Comparison of ENCODE assay signal across 9 cellular contexts in the genomic region with DNA sequence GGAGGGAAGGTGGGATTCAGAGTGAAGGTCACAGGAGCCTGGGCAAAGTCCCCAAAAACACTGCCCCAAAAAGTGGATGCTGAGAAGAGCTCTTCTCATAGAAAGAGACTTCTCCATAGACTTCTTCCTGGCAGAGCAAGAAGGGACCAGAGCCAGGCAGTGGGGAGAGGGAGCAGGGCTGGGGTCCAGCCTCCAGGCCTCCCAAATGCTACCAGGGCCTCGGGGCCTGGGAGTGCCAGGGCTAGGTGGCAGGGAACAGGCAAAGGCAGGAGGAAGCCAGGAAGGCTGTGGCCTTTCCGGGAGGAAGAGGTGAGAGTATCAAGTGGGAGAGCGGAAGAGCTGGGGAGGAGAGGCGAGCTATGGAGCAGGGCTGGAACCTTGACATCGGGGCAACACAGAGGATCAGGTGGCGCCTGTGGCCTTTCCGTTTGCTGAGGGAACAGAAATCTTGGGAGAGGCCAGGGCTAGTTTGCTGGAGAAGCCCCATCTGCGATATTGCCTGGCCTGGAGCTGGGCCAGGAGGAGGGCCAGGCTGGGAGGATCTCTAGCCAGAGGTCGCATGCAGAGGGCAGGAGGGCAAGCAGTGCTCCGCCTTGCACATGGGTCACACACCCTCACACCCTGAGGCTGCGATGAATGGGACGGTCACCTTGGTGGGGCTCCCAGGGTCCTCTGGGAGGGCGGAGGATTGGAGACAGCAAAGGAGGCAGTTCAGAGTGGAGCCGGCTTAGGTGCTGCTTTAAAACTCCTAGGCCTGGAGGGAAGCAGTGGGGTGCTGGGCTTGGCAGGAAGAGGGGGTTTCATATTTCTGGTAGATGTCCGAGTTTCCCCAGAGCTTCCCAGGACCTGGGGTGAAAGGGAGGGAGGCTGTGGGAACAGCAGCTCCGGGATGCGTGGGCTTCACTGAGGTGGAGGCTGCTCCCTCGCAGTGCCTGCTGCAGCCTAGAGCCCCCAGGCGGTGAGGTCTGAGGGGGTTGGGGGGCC. TPM values are rescaled to one million over a fixed set of nuclear protein-coding genes. Genes with fewer than 3 reads are reported as not detected.
DNase-seq lines count a peak whose midpoint lies in the region; ATAC-seq and TF ChIP-seq lines count a peak whose summit lies in the region.
"Had no signal": no experiment of that assay in that cellular context is flagged by ENCODE, and none has a peak within 500 bp of the region (broad histone marks: within the 10 kb centered on the region; RNA-seq: fewer than 3 reads in every experiment).

No MANE protein-coding gene starts in this region.

- POLR2A ChIA-PET in RWPE1 (lab: Yijun Ruan, JAX; ENCODE audit: low non-redundant PET) = no interaction called here

- no peak overlapping the region for H3K4me3 ChIP-seq in skin epidermis

- TF ChIP-seq CTCF in RWPE1 (conservative IDR thresholded peaks at IDR 0.05; ENCODE audit: low read depth) = no peak

- no peak for ATAC-seq in left cardiac atrium

- CTCF ChIA-PET in RWPE1 (lab: Yijun Ruan, JAX) = interaction anchor here (0.6 to 2.8 kb wide), 4 partner anchors 12 to 23 kb away, joined by 3 to 10 read pairs (median 8); no protein-coding TSS in a partner anchor

- intact Hi-C loops in left cardiac atrium (cut with DNase I) = no loop called here

- H3K27ac ChIP-seq in RWPE1 (peak overlapping the region; percentile 98), skin epidermis (peak overlapping the region in 13 of 21 experiments; percentile 10 to 79 (median 54))

- DNase-seq in RWPE1 (ENCODE audit: low spot score) (no peak), left cardiac atrium (peak; percentile 53), NCI-H128 (lab: John Stamatoyannopoulos, UW; ENCODE audit: unreplicated experiment) (no peak), LoVo (ENCODE audit: low spot score) (no peak), NCI-H146 (lab: John Stamatoyannopoulos, UW) (no peak)
- DNase-seq: activated naive CD4-positive, alpha-beta T cell; MM.1S had no signal

RNA-seq across cellular contexts. Expression of a gene that starts 3.4 kb away (rescaled TPM):
- 10 to 100 TPM in 1 of 2 donors, 1 to 10 TPM in 1; 7.2 to 14.3 TPM for total RNA-seq in left cardiac atrium
- total RNA-seq: H4 had no signal

RNA-seq across cellular contexts. Expression of a gene that starts 18.6 kb away (rescaled TPM):
- 1 to 10 TPM; 5.8 to 6.7 TPM for total RNA-seq in left cardiac atrium

RNA-seq across cellular contexts. Expression of a gene that starts 40.4 kb away (rescaled TPM):
- 10 to 100 TPM; 27.2 to 28.4 TPM for total RNA-seq in left cardiac atrium

RNA-seq across cellular contexts. Expression of a gene that starts 44.1 kb away (rescaled TPM):
- 10 to 100 TPM; 21.4 to 26.2 TPM for total RNA-seq in left cardiac atrium

RNA-seq across cellular contexts. Expression of a gene that starts 44.4 kb away (rescaled TPM):
- total RNA-seq in left cardiac atrium = 100 to 1,000 TPM; 676 to 729 TPM
